In the genomic region with DNA sequence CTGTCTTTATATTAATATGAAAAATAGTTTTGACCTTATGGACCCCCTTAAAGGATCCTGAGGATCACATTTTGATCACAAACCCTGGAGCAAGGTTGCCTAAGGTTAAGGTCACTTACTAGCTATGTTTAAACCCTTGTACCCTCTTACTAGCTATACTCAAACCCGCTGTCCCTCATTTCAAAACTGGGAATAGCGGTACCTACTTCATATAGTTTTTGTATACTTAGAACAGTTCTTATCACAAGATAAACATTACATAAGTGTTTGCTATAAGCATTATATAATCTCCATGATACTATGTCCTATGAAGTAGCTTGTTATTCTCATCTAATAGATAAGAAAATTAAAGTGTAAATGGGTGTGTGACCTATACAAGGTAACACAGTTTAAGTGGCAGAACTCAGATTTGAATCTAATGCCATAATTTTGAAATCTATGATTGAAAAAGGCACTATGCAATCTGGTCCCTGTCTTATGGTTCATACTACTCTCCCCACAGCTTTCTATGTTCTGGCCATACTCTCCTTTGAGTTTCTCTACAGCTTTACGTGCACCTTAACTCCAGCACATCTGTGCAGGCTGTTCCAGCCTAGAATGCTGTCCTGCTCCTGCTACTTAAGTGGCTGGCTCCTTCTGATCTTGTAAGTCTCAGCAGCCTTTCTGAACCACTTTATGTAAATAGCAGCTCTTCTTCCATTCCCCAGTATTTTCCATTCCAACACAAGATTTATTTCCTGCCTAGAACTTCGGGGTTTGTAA, we compare ENCODE assay signal across 24 cellular contexts. TPM values are rescaled to one million over a fixed set of nuclear protein-coding genes. Genes with fewer than 3 reads are reported as not detected.
DNase-seq lines count a peak whose midpoint lies in the region; FAIRE-seq and TF ChIP-seq lines count a peak whose summit lies in the region.
"Had no signal": no experiment of that assay in that cellular context is flagged by ENCODE, and none has a peak within 500 bp of the region (broad histone marks: within the 10 kb centered on the region; RNA-seq: fewer than 3 reads in every experiment).

No MANE protein-coding gene starts in this region.

- H4K91ac ChIP-seq in trophoblast cell (ENCODE audit: low read depth, low read length), result no peak overlapping the region

- peaks cover 10 to 16% (median 14%) of the 10 kb centered on the region in 3 donors for H3K36me3 Mint-ChIP-seq in immature natural killer cell

- no peaks in the 10 kb centered on the region for H3K79me2 ChIP-seq in trophoblast cell (ENCODE audit: control insufficient read depth, insufficient read depth, low read length, poor library complexity)

- FAIRE-seq in H54 (lab: Jason Lieb, UNC), result peak; percentile 53
- FAIRE-seq: GM12878 had no signal

- no peak for TF ChIP-seq POLR2A in H54 (IDR thresholded peaks at IDR 0.05; ENCODE audit: low read depth, low read length)

- no peak overlapping the region for H4K8ac ChIP-seq in trophoblast cell (ENCODE audit: low read depth, low read length)

- no peak overlapping the region for H3K18ac ChIP-seq in trophoblast cell (ENCODE audit: low read length)

- H3K9me3 Mint-ChIP-seq in immature natural killer cell, result peaks cover 0 to 4% (median 0%) of the 10 kb centered on the region in 6 donors
- H3K9me3 Mint-ChIP-seq: HFFc6 had no signal

- H2BK12ac ChIP-seq in trophoblast cell (ENCODE audit: low read length), result no peak overlapping the region

- no peak overlapping the region for H3K4ac ChIP-seq in trophoblast cell (ENCODE audit: low read depth, low read length)

- H3K4me3 ChIP-seq in neutrophil (ENCODE audit: low read depth in 1 of 2, low read length in 1 of 2), result no peak overlapping the region
- no peak overlapping the region for H3K4me3 ChIP-seq in trophoblast cell (ENCODE audit: low read depth, low read length)
- H3K4me3 ChIP-seq: GM12878, Peyer's patch, SJCRH30 had no signal

- H2AFZ ChIP-seq in trophoblast cell (ENCODE audit: insufficient read depth, low read length, poor library complexity), result no peak overlapping the region

- no peak for TF ChIP-seq CTCF in neutrophil (IDR thresholded peaks at IDR 0.05)

- H2BK120ac ChIP-seq in trophoblast cell (ENCODE audit: insufficient read depth, low read length, poor library complexity), result no peak overlapping the region

- no peak overlapping the region for H3K9ac ChIP-seq in trophoblast cell (ENCODE audit: low read length)

- H3K4me2 ChIP-seq in trophoblast cell (ENCODE audit: low read length), result no peak overlapping the region

- H3K36me3 ChIP-seq in neutrophil, result peaks cover 45% of the 10 kb centered on the region
- peaks cover 0 to 4% of the 10 kb centered on the region in 2 experiments for H3K36me3 ChIP-seq in trophoblast cell (ENCODE audit: control insufficient read depth in 1 of 2, insufficient read depth in 2 of 2, low read length in 2 of 2)

- no peak overlapping the region for H2AK5ac ChIP-seq in trophoblast cell (ENCODE audit: low read length)

- no CpG with 5 or more reads among the region's 4 CpGs for WGBS in trophoblast cell (ENCODE audit: extremely low coverage, insufficient coverage, insufficient read length)

- no peak overlapping the region for H2BK5ac ChIP-seq in trophoblast cell (ENCODE audit: low read depth, low read length, poor library complexity)

- no peak overlapping the region for H3K4me3 Mint-ChIP-seq in immature natural killer cell
- H3K4me3 Mint-ChIP-seq: CD8-positive, alpha-beta memory T cell; HFFc6 had no signal

- H3K27ac Mint-ChIP-seq in immature natural killer cell, result peak overlapping the region in 5 of 6 donors; percentile 8 to 60 (median 13)
- H3K27ac Mint-ChIP-seq: HFFc6 had no signal

- H3K27ac ChIP-seq in neutrophil (peak overlapping the region; percentile 44), trophoblast cell (ENCODE audit: low read depth, low read length) (no peak overlapping the region)
- H3K27ac ChIP-seq: SJCRH30 had no signal

- H3K27me3 Mint-ChIP-seq in immature natural killer cell (ENCODE audit: low read depth in 3 of 3), result no peaks in the 10 kb centered on the region
- H3K27me3 Mint-ChIP-seq: CD8-positive, alpha-beta memory T cell had no signal

- H4K12ac ChIP-seq in trophoblast cell (ENCODE audit: low read depth, low read length), result no peak overlapping the region

- H3K23ac ChIP-seq in trophoblast cell (ENCODE audit: low read length), result no peak overlapping the region

- peaks cover 18 to 43% of the 10 kb centered on the region in 2 donors for H3K4me1 Mint-ChIP-seq in immature natural killer cell

- H3K9me3 ChIP-seq in neutrophil (no peaks in the 10 kb centered on the region), trophoblast cell (ENCODE audit: insufficient read depth, low read depth, low read length) (no peaks in the 10 kb centered on the region)
- H3K9me3 ChIP-seq: Peyer's patch, SJCRH30 had no signal

- DNase-seq in NCI-H510A treated with DMSO at 0.1 percent for 48 hours (lab: John Stamatoyannopoulos, UW) (peak; percentile 7), NCI-H510A (lab: John Stamatoyannopoulos, UW) (no peak), H54 (ENCODE audit: insufficient read length, low spot score) (no peak), immature natural killer cell (no peak), trophoblast cell (no peak), NCI-H1930 (lab: John Stamatoyannopoulos, UW) (no peak)
- DNase-seq: AML-193; C1 segment of cervical spinal cord; Calu3; CD8-positive, alpha-beta memory T cell; DMS79 treated with DMSO at 0.1 percent for 48 hours; H7; HFFc6; KG1; NCI-H1092 treated with DMSO at 0.1 percent for 48 hours; NCI-H1436 treated with DMSO at 0.1 percent for 48 hours; NCI-H2029; NCI-H226; NCI-H524 treated with DMSO at 0.1 percent for 48 hours; NCI-H82; Peyer's patch; SJCRH30 had no signal

- no peak overlapping the region for H3K14ac ChIP-seq in trophoblast cell (ENCODE audit: low read length)

- H3K27me3 ChIP-seq in neutrophil (no peaks in the 10 kb centered on the region), trophoblast cell (ENCODE audit: insufficient read depth, low read length) (no peaks in the 10 kb centered on the region)
- H3K27me3 ChIP-seq: Peyer's patch, SJCRH30 had no signal

- H3K79me1 ChIP-seq in trophoblast cell (ENCODE audit: low read length), result no peaks in the 10 kb centered on the region

- H3K4me1 ChIP-seq in neutrophil (ENCODE audit: control insufficient read depth in 1 of 2, insufficient read depth in 1 of 2, low read depth in 1 of 2, low read length in 1 of 2) (no peaks in the 10 kb centered on the region), trophoblast cell (ENCODE audit: control insufficient read depth in 1 of 2, insufficient read depth in 2 of 2, low read length in 2 of 2) (no peaks in the 10 kb centered on the region)
- H3K4me1 ChIP-seq: Peyer's patch, SJCRH30 had no signal

RNA-seq across cellular contexts. Expression of a gene that starts 30.4 kb away (rescaled TPM):
- 10 to 100 TPM; 12.9 to 31.4 (median 22.1) TPM for polyA plus RNA-seq in immature natural killer cell
- 6.8 and 7.1 TPM in 2 replicates for polyA plus RNA-seq in trophoblast cell (2013)

RNA-seq across cellular contexts. Expression of a gene that starts 30.8 kb away (rescaled TPM):
- polyA plus RNA-seq in immature natural killer cell, result 100 to 1,000 TPM; 211 to 234 (median 225) TPM
- polyA plus RNA-seq in trophoblast cell (2013), result 111 TPM in 2 replicates
